8 cellular contexts compared by ENCODE assay signal in the genomic region with DNA sequence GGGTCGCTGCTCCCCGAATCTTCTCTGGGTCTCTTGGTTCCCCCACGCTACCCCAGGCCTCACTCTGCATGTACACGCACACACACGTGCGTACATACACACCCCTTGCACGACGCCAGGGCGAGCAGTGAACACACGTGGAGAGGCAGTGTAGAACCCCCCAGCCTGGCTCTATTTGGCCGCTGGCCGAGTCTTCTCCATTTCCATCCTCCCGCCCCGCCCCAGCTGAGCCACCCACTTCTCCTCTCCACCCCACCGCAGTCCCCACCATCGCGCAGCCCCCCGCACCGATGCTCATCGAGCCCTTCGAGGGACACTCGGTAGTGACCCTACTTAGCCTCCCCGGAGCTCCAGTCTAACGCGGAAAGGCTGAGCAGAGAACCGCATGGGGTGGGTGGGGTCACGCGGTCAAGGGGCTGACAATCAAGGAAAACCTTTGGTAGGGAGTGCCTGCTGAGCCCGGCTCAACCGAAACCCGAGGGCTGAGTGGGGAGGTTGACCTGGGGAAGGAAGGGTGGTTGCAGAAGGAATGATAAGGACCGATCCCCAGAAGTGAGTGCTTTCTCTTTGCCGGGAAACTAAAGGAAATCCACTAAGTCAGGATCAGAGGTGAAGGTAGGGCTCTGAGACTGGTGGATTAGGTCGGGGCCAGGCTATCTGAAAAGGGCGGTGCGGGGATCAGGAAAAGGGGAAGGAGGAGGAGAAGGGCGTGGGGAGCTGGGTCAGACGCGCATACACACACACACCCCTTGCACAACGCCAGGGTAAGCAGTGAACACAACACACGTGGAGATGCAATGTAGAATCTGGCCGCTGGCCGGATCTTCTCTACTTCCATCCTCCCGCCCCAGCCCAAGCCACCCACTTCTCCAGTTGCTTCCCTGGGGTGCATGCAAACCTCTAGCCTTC. TPM values are rescaled to one million over a fixed set of nuclear protein-coding genes. Genes with fewer than 3 reads are reported as not detected.
DNase-seq lines count a peak whose midpoint lies in the region.

No MANE protein-coding gene starts in this region.

- H3K36me3 Mint-ChIP-seq in activated T-helper 2 cell treated with anti-CD3 and anti-CD28 coated beads, Interferon-gamma antibody, Interleukin-2, Interleukin-4, amounts not matched to agents 10 μg/mL and 5 μg/mL and 100 μg/mL, durations not matched to agents 14 hours and 24 hours and 36 hours (ENCODE audit: low read depth) = no peaks in the 10 kb centered on the region

- H3K4me3 ChIP-seq in HUES6 (ENCODE audit: low read depth, low read length) = peak overlapping the region; percentile 66
- peak overlapping the region; percentile 10 for H3K4me3 ChIP-seq in iPS-11a (ENCODE audit: low read depth, low read length)

- peak overlapping the region; percentile 28 for H3K4me3 Mint-ChIP-seq in activated T-helper 2 cell treated with anti-CD3 and anti-CD28 coated beads, Interferon-gamma antibody, Interleukin-2, Interleukin-4, amounts not matched to agents 10 μg/mL and 5 μg/mL and 100 μg/mL, durations not matched to agents 14 hours and 24 hours and 36 hours (ENCODE audit: low read depth)

- H3K9me3 Mint-ChIP-seq in activated T-helper 2 cell treated with anti-CD3 and anti-CD28 coated beads, Interferon-gamma antibody, Interleukin-2, Interleukin-4, amounts not matched to agents 10 μg/mL and 5 μg/mL and 100 μg/mL, durations not matched to agents 14 hours and 24 hours and 36 hours = no peaks in the 10 kb centered on the region

- intact Hi-C loops in activated T-helper 2 cell treated with anti-CD3 and anti-CD28 coated beads, Interferon-gamma antibody, Interleukin-2, Interleukin-4, amounts not matched to agents 10 μg/mL and 5 μg/mL and 100 μg/mL, durations not matched to agents 14 hours and 24 hours and 36 hours (cut with micrococcal nuclease) = loop anchor here (1.0 to 10.0 kb wide), 3 partner anchors 52 to 104 kb away; a partner anchor contains a TSS

- H3K27ac Mint-ChIP-seq in activated T-helper 2 cell treated with anti-CD3 and anti-CD28 coated beads, Interferon-gamma antibody, Interleukin-2, Interleukin-4, amounts not matched to agents 10 μg/mL and 5 μg/mL and 100 μg/mL, durations not matched to agents 14 hours and 24 hours and 36 hours = no peak overlapping the region

- peaks cover 97% of the 10 kb centered on the region for H3K27me3 ChIP-seq in HUES6 (ENCODE audit: control insufficient read depth, insufficient read depth, low read length)

- no peaks in the 10 kb centered on the region for H3K9me3 ChIP-seq in HUES6 (ENCODE audit: control insufficient read depth, insufficient read depth, low read depth, low read length)

- no peak overlapping the region for H3K9ac ChIP-seq in HUES6 (ENCODE audit: low read length)

- peak; percentile 61 for DNase-seq in AG20443 (ENCODE audit: low spot score)
- no peak for DNase-seq in activated T-helper 2 cell treated with anti-CD3 and anti-CD28 coated beads, Interferon-gamma antibody, Interleukin-2, Interleukin-4, amounts not matched to agents 10 μg/mL and 5 μg/mL and 100 μg/mL, durations not matched to agents 14 hours and 24 hours and 36 hours (ENCODE audit: low spot score)
- peak; percentile 40 for DNase-seq in stimulated activated CD8-positive, alpha-beta memory T cell treated with anti-CD3 and anti-CD28 coated beads, Interleukin-4, amount 100 ng/mL, for 48 hours
- no peak for DNase-seq in effector CD4-positive, alpha-beta T cell
- no peak for DNase-seq in NCI-H1105 treated with DMSO at 0.1 percent for 48 hours (lab: John Stamatoyannopoulos, UW)
- no peak for DNase-seq in SHP77 treated with DMSO at 0.1 percent for 48 hours (lab: John Stamatoyannopoulos, UW)

- H3K4me1 ChIP-seq in HUES6 (ENCODE audit: control insufficient read depth, insufficient read depth, low read length) = peaks cover 22% of the 10 kb centered on the region

- H3K27ac ChIP-seq in HUES6 (ENCODE audit: low read depth, low read length) = no peak overlapping the region

- H3K36me3 ChIP-seq in HUES6 (ENCODE audit: control insufficient read depth, insufficient read depth, low read length) = no peaks in the 10 kb centered on the region

- H3K4me1 Mint-ChIP-seq in activated T-helper 2 cell treated with anti-CD3 and anti-CD28 coated beads, Interferon-gamma antibody, Interleukin-2, Interleukin-4, amounts not matched to agents 10 μg/mL and 5 μg/mL and 100 μg/mL, durations not matched to agents 14 hours and 24 hours and 36 hours (ENCODE audit: low read depth) = peaks cover 11% of the 10 kb centered on the region

- peaks cover 55% of the 10 kb centered on the region for H3K27me3 Mint-ChIP-seq in activated T-helper 2 cell treated with anti-CD3 and anti-CD28 coated beads, Interferon-gamma antibody, Interleukin-2, Interleukin-4, amounts not matched to agents 10 μg/mL and 5 μg/mL and 100 μg/mL, durations not matched to agents 14 hours and 24 hours and 36 hours (ENCODE audit: low read depth)

RNA-seq across cellular contexts. Expression of a gene that starts 49.8 kb away (rescaled TPM):
- total RNA-seq in activated T-helper 2 cell treated with anti-CD3 and anti-CD28 coated beads, Interferon-gamma antibody, Interleukin-2, Interleukin-4, amounts not matched to agents 10 μg/mL and 5 μg/mL and 100 μg/mL, durations not matched to agents 14 hours and 24 hours and 36 hours = 1.3 and 1.5 TPM in 2 replicates

RNA-seq across cellular contexts. Expression of a gene that starts 58.0 kb away (rescaled TPM):
- total RNA-seq in activated T-helper 2 cell treated with anti-CD3 and anti-CD28 coated beads, Interferon-gamma antibody, Interleukin-2, Interleukin-4, amounts not matched to agents 10 μg/mL and 5 μg/mL and 100 μg/mL, durations not matched to agents 14 hours and 24 hours and 36 hours = 6.0 and 10.5 TPM in 2 replicates

Comparison
In these comparisons a context has a peak if more than half of its experiments do, and no peak if none do; other contexts are left out.
1. DNase-seq: peak in AG20443 (single experiment) and stimulated activated CD8-positive, alpha-beta memory T cell treated with anti-CD3 and anti-CD28 coated beads, Interleukin-4, amount 100 ng/mL, for 48 hours (single experiment); none in activated T-helper 2 cell treated with anti-CD3 and anti-CD28 coated beads, Interferon-gamma antibody, Interleukin-2, Interleukin-4, amounts not matched to agents 10 μg/mL and 5 μg/mL and 100 μg/mL, durations not matched to agents 14 hours and 24 hours and 36 hours (single experiment), effector CD4-positive, alpha-beta T cell (single experiment), NCI-H1105 treated with DMSO at 0.1 percent for 48 hours (single experiment) and SHP77 treated with DMSO at 0.1 percent for 48 hours (single experiment).